In the genomic region with DNA sequence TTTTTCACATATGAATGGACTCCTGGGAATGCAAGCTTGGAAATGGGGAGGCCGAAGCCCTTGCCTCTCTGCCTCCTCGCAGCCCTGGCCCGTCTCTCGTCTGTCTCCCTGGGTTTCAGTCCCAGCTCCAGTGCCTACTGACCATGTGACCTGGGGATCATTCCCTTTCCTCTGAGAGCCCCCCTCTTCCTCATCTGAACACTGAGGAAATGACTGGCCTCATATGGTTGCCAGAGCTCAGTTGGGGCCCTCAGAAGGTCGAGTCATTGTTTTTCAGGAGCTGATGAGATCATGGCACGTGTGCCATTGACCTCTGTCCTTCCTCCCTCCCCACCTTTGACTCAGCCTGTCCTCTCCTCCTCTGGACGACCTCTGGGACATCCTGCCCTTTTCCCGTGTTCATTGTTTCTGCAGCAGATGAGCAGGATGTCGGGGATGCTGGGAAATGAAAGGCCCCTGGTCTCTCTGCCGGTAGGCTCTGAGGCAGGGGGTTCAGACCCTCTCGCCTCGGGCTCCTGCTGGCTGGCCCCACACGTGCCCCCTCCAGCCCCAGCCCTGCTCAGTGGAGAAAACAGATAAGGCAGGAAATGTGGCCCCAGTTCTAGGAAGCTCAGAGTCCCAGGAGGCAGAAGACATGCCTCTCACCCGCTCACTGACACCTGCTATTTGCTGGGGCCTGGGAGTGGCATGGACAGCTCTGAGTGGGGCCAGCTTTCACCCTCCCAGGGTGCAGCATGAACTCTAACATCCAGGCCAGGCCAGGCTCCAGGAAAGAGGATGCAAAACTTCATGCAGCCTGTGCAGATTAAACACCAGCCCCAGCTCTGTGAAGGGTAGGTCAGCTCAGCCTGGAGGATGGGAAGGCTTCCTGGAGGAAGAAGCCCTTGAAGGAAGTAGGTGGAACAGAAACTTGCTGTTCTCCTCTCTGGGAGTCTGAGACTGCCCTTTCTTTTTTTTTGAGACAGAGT, we compare ENCODE assay signal across 1 cellular context.
TF ChIP-seq lines count a peak whose summit lies in the region.

No MANE protein-coding gene starts in this region.

TF ChIP-seq in K562, 482 proteins besides CTCF, POLR2A, EP300 and RAD21 (continued from another document and continues in another):
- TF ChIP-seq, protein P1, sequence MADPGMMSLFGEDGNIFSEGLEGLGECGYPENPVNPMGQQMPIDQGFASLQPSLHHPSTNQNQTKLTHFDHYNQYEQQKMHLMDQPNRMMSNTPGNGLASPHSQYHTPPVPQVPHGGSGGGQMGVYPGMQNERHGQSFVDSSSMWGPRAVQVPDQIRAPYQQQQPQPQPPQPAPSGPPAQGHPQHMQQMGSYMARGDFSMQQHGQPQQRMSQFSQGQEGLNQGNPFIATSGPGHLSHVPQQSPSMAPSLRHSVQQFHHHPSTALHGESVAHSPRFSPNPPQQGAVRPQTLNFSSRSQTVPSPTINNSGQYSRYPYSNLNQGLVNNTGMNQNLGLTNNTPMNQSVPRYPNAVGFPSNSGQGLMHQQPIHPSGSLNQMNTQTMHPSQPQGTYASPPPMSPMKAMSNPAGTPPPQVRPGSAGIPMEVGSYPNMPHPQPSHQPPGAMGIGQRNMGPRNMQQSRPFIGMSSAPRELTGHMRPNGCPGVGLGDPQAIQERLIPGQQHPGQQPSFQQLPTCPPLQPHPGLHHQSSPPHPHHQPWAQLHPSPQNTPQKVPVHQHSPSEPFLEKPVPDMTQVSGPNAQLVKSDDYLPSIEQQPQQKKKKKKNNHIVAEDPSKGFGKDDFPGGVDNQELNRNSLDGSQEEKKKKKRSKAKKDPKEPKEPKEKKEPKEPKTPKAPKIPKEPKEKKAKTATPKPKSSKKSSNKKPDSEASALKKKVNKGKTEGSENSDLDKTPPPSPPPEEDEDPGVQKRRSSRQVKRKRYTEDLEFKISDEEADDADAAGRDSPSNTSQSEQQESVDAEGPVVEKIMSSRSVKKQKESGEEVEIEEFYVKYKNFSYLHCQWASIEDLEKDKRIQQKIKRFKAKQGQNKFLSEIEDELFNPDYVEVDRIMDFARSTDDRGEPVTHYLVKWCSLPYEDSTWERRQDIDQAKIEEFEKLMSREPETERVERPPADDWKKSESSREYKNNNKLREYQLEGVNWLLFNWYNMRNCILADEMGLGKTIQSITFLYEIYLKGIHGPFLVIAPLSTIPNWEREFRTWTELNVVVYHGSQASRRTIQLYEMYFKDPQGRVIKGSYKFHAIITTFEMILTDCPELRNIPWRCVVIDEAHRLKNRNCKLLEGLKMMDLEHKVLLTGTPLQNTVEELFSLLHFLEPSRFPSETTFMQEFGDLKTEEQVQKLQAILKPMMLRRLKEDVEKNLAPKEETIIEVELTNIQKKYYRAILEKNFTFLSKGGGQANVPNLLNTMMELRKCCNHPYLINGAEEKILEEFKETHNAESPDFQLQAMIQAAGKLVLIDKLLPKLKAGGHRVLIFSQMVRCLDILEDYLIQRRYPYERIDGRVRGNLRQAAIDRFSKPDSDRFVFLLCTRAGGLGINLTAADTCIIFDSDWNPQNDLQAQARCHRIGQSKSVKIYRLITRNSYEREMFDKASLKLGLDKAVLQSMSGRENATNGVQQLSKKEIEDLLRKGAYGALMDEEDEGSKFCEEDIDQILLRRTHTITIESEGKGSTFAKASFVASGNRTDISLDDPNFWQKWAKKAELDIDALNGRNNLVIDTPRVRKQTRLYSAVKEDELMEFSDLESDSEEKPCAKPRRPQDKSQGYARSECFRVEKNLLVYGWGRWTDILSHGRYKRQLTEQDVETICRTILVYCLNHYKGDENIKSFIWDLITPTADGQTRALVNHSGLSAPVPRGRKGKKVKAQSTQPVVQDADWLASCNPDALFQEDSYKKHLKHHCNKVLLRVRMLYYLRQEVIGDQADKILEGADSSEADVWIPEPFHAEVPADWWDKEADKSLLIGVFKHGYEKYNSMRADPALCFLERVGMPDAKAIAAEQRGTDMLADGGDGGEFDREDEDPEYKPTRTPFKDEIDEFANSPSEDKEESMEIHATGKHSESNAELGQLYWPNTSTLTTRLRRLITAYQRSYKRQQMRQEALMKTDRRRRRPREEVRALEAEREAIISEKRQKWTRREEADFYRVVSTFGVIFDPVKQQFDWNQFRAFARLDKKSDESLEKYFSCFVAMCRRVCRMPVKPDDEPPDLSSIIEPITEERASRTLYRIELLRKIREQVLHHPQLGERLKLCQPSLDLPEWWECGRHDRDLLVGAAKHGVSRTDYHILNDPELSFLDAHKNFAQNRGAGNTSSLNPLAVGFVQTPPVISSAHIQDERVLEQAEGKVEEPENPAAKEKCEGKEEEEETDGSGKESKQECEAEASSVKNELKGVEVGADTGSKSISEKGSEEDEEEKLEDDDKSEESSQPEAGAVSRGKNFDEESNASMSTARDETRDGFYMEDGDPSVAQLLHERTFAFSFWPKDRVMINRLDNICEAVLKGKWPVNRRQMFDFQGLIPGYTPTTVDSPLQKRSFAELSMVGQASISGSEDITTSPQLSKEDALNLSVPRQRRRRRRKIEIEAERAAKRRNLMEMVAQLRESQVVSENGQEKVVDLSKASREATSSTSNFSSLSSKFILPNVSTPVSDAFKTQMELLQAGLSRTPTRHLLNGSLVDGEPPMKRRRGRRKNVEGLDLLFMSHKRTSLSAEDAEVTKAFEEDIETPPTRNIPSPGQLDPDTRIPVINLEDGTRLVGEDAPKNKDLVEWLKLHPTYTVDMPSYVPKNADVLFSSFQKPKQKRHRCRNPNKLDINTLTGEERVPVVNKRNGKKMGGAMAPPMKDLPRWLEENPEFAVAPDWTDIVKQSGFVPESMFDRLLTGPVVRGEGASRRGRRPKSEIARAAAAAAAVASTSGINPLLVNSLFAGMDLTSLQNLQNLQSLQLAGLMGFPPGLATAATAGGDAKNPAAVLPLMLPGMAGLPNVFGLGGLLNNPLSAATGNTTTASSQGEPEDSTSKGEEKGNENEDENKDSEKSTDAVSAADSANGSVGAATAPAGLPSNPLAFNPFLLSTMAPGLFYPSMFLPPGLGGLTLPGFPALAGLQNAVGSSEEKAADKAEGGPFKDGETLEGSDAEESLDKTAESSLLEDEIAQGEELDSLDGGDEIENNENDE (IDR thresholded peaks at IDR 0.05; ENCODE audit: low read depth, low read length), result no peak
- TF ChIP-seq STAG1 (CRISPR knock-in tag; IDR thresholded peaks at IDR 0.05; ENCODE audit: borderline replicate concordance), result no peak
- TF ChIP-seq CHCHD3 (CRISPR knock-in tag; IDR thresholded peaks at IDR 0.05), result 0 out of 2 replicates have a peak, but pooled peaks have one; percentile 16
- peak; percentile 88 for TF ChIP-seq ZNF316 (IDR thresholded peaks at IDR 0.05)
- 0 out of 2 replicates have a peak, but pooled peaks have one; percentile 34 for TF ChIP-seq KLF6 (CRISPR knock-in tag; IDR thresholded peaks at IDR 0.05; ENCODE audit: borderline replicate concordance)
- no peak for TF ChIP-seq FOXA3 (CRISPR knock-in tag; conservative IDR thresholded peaks at IDR 0.05 in 1 of 2, IDR thresholded peaks at IDR 0.05 in 1 of 2)
- no peak for TF ChIP-seq HCFC1 (IDR thresholded peaks at IDR 0.05; ENCODE audit: low read depth, low read length)
- no peak for TF ChIP-seq SP2 (IDR thresholded peaks at IDR 0.05; ENCODE audit: extremely low read depth, low read depth, low read length, poor library complexity, severe bottlenecking)
- TF ChIP-seq DNMT1 (IDR thresholded peaks at IDR 0.05), result no peak
- TF ChIP-seq SRF (CRISPR knock-in tag; IDR thresholded peaks at IDR 0.05), result no peak
- TF ChIP-seq, protein P2, sequence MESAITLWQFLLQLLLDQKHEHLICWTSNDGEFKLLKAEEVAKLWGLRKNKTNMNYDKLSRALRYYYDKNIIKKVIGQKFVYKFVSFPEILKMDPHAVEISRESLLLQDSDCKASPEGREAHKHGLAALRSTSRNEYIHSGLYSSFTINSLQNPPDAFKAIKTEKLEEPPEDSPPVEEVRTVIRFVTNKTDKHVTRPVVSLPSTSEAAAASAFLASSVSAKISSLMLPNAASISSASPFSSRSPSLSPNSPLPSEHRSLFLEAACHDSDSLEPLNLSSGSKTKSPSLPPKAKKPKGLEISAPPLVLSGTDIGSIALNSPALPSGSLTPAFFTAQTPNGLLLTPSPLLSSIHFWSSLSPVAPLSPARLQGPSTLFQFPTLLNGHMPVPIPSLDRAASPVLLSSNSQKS (CRISPR knock-in tag; IDR thresholded peaks at IDR 0.05), result no peak
- no peak for TF ChIP-seq HSF4 (CRISPR knock-in tag; IDR thresholded peaks at IDR 0.05; ENCODE audit: borderline replicate concordance)
- TF ChIP-seq SPI1 (IDR thresholded peaks at IDR 0.05; ENCODE audit: borderline replicate concordance, low read depth, low read length), result peak; percentile 55; the same call in 1 of the 2 replicates
- TF ChIP-seq RBFOX2 (IDR thresholded peaks at IDR 0.05; ENCODE audit: low read depth, low read length), result peak; percentile 75
- TF ChIP-seq HEY1 (CRISPR knock-in tag; IDR thresholded peaks at IDR 0.05; ENCODE audit: borderline replicate concordance), result no peak
- peak; percentile 83; the same call in 1 of the 2 replicates for TF ChIP-seq MECOM (CRISPR knock-in tag; IDR thresholded peaks at IDR 0.05)
- TF ChIP-seq ZNF3 (CRISPR knock-in tag; IDR thresholded peaks at IDR 0.05), result no peak
- peak; percentile 72; the same call in 1 of the 2 replicates for TF ChIP-seq ZNF76 (CRISPR knock-in tag; IDR thresholded peaks at IDR 0.05; ENCODE audit: borderline replicate concordance)
- no peak for TF ChIP-seq MCM2 (IDR thresholded peaks at IDR 0.05; ENCODE audit: low read depth)
- TF ChIP-seq, protein P3, sequence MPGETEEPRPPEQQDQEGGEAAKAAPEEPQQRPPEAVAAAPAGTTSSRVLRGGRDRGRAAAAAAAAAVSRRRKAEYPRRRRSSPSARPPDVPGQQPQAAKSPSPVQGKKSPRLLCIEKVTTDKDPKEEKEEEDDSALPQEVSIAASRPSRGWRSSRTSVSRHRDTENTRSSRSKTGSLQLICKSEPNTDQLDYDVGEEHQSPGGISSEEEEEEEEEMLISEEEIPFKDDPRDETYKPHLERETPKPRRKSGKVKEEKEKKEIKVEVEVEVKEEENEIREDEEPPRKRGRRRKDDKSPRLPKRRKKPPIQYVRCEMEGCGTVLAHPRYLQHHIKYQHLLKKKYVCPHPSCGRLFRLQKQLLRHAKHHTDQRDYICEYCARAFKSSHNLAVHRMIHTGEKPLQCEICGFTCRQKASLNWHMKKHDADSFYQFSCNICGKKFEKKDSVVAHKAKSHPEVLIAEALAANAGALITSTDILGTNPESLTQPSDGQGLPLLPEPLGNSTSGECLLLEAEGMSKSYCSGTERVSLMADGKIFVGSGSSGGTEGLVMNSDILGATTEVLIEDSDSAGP (CRISPR knock-in tag; IDR thresholded peaks at IDR 0.05), result no peak
- peak; percentile 81; the same call in 1 of the 2 replicates for TF ChIP-seq ZNF197 (CRISPR knock-in tag; IDR thresholded peaks at IDR 0.05; ENCODE audit: low read depth)
- no peak for TF ChIP-seq FOXA1 (IDR thresholded peaks at IDR 0.05; ENCODE audit: borderline replicate concordance)
- TF ChIP-seq KHSRP (IDR thresholded peaks at IDR 0.05), result no peak
- 0 out of 2 replicates have a peak, but pooled peaks have one; percentile 43 for TF ChIP-seq ZNF830 (CRISPR knock-in tag; IDR thresholded peaks at IDR 0.05)
- no peak for TF ChIP-seq PHF20 (IDR thresholded peaks at IDR 0.05; ENCODE audit: partially characterized antibody)
- TF ChIP-seq PHF8 (IDR thresholded peaks at IDR 0.05; ENCODE audit: borderline replicate concordance, low read length), result peak; percentile 34; the same call in 1 of the 2 replicates
- 0 out of 2 replicates have a peak, but pooled peaks have one; percentile 43 for TF ChIP-seq PHB2 (IDR thresholded peaks at IDR 0.05; ENCODE audit: low read depth)
- TF ChIP-seq, protein P4, sequence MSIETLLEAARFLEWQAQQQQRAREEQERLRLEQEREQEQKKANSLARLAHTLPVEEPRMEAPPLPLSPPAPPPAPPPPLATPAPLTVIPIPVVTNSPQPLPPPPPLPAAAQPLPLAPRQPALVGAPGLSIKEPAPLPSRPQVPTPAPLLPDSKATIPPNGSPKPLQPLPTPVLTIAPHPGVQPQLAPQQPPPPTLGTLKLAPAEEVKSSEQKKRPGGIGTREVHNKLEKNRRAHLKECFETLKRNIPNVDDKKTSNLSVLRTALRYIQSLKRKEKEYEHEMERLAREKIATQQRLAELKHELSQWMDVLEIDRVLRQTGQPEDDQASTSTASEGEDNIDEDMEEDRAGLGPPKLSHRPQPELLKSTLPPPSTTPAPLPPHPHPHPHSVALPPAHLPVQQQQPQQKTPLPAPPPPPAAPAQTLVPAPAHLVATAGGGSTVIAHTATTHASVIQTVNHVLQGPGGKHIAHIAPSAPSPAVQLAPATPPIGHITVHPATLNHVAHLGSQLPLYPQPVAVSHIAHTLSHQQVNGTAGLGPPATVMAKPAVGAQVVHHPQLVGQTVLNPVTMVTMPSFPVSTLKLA (conservative IDR thresholded peaks at IDR 0.05), result peak; percentile 93 to 96
- peak; percentile 71; the same call in 1 of the 2 replicates for TF ChIP-seq DIDO1 (tag; IDR thresholded peaks at IDR 0.05; ENCODE audit: low read depth)
- peak; percentile 99 for TF ChIP-seq ZFP36 (IDR thresholded peaks at IDR 0.05; ENCODE audit: low read depth, low read length, partially characterized antibody)
- TF ChIP-seq SMAD3 (CRISPR knock-in tag; conservative IDR thresholded peaks at IDR 0.05), result no peak; the same call in none of the 2 replicates
- TF ChIP-seq ETV5 (CRISPR knock-in tag; IDR thresholded peaks at IDR 0.05; ENCODE audit: low read depth), result peak; percentile 85
- no peak for TF ChIP-seq RBM17 (IDR thresholded peaks at IDR 0.05; ENCODE audit: borderline replicate concordance, low read depth, low read length)
- TF ChIP-seq TAF15 (IDR thresholded peaks at IDR 0.05; ENCODE audit: low read depth, low read length), result no peak
- TF ChIP-seq, protein P5, sequence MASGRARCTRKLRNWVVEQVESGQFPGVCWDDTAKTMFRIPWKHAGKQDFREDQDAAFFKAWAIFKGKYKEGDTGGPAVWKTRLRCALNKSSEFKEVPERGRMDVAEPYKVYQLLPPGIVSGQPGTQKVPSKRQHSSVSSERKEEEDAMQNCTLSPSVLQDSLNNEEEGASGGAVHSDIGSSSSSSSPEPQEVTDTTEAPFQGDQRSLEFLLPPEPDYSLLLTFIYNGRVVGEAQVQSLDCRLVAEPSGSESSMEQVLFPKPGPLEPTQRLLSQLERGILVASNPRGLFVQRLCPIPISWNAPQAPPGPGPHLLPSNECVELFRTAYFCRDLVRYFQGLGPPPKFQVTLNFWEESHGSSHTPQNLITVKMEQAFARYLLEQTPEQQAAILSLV (tag; IDR thresholded peaks at IDR 0.05), result peak; percentile 50; the same call in 1 of the 2 replicates
- TF ChIP-seq KAT8 (IDR thresholded peaks at IDR 0.05; ENCODE audit: low read depth), result no peak
- TF ChIP-seq HNRNPUL1 (IDR thresholded peaks at IDR 0.05; ENCODE audit: low read length), result no peak
- TF ChIP-seq CBX2 (IDR thresholded peaks at IDR 0.05; ENCODE audit: insufficient read depth, low read length, poor library complexity, severe bottlenecking), result no peak
- peak; percentile 99 for TF ChIP-seq ESRRA (IDR thresholded peaks at IDR 0.05; ENCODE audit: borderline replicate concordance, low read depth)
- TF ChIP-seq NR2C1 (IDR thresholded peaks at IDR 0.05), result peak; percentile 96
- TF ChIP-seq NR2C1 (tag; IDR thresholded peaks at IDR 0.05), result peak; percentile 97
